ENCODE assay signal across 17 cellular contexts in genomic region chr20:6562111-6562510, GRCh38.
DNase-seq lines count a peak whose midpoint lies in the region; ATAC-seq, FAIRE-seq and TF ChIP-seq lines count a peak whose summit lies in the region.
"Had no signal": no experiment of that assay in that cellular context is flagged by ENCODE, and none has a peak within 500 bp of the region (broad histone marks: within the 10 kb centered on the region; RNA-seq: fewer than 3 reads in every experiment).

No MANE protein-coding gene starts in this region.

- no peak for TF ChIP-seq CTCF in bronchial epithelial cell (IDR thresholded peaks at IDR 0.05; ENCODE audit: insufficient read depth, low read length, severe bottlenecking)
- no peak for TF ChIP-seq CTCF in hepatocyte (IDR thresholded peaks at IDR 0.05; ENCODE audit: poor library complexity)
- TF ChIP-seq CTCF in natural killer cell (IDR thresholded peaks at IDR 0.05): no peak

- intact Hi-C loops in natural killer cell (cut with micrococcal nuclease): no loop called here

- no peaks in the 10 kb centered on the region for H3K9me2 ChIP-seq in hepatocyte (replicated peaks; ENCODE audit: insufficient read depth)

- no peak overlapping the region for H3K4me3 Mint-ChIP-seq in natural killer cell
- no peak overlapping the region for H3K4me3 Mint-ChIP-seq in stimulated activated memory B cell treated with anti-CD40 and anti-IgM and Interleukin-4, amounts not matched to agents 10 μg/mL and 1 μg/mL and 100 μg/mL, for 72 hours
- H3K4me3 Mint-ChIP-seq: activated T-helper 17 cell treated with anti-CD3 and anti-CD28 coated beads, Interleukin-2, amount 50 U/mL, for 72 hours; CD4-positive, alpha-beta T cell had no signal

- no peaks in the 10 kb centered on the region for H3K9me3 Mint-ChIP-seq in natural killer cell
- no peaks in the 10 kb centered on the region for H3K9me3 Mint-ChIP-seq in stimulated activated memory B cell treated with anti-CD40 and anti-IgM and Interleukin-4, amounts not matched to agents 10 μg/mL and 1 μg/mL and 100 μg/mL, for 72 hours

- no peaks in the 10 kb centered on the region for H4K20me1 ChIP-seq in hepatocyte (ENCODE audit: insufficient read depth, poor library complexity, severe bottlenecking)

- H3K4me1 Mint-ChIP-seq in natural killer cell: no peaks in the 10 kb centered on the region
- H3K4me1 Mint-ChIP-seq in stimulated activated memory B cell treated with anti-CD40 and anti-IgM and Interleukin-4, amounts not matched to agents 10 μg/mL and 1 μg/mL and 100 μg/mL, for 72 hours: no peaks in the 10 kb centered on the region
- H3K4me1 Mint-ChIP-seq: activated T-helper 17 cell treated with anti-CD3 and anti-CD28 coated beads, Interleukin-2, amount 50 U/mL, for 72 hours had no signal

- H3K27me3 ChIP-seq in bronchial epithelial cell (ENCODE audit: control insufficient read depth, insufficient read depth, low read length): no peaks in the 10 kb centered on the region
- H3K27me3 ChIP-seq in hepatocyte: no peaks in the 10 kb centered on the region
- H3K27me3 ChIP-seq: thyroid gland had no signal

- H3K4me3 ChIP-seq in bronchial epithelial cell (ENCODE audit: low read depth, low read length) (no peak overlapping the region), hepatocyte (no peak overlapping the region)
- H3K4me3 ChIP-seq: thyroid gland had no signal

- peak overlapping the region; percentile 25 for H3K27ac ChIP-seq in hepatocyte
- H3K27ac ChIP-seq: thyroid gland had no signal

- no peaks in the 10 kb centered on the region for H3K36me3 ChIP-seq in bronchial epithelial cell (ENCODE audit: control insufficient read depth, insufficient read depth, low read length)
- no peaks in the 10 kb centered on the region for H3K36me3 ChIP-seq in hepatocyte (replicated peaks; ENCODE audit: insufficient read depth, low read depth)
- H3K36me3 ChIP-seq: thyroid gland had no signal

- DNase-seq in M059J (ENCODE audit: low read depth) (peak; percentile 51), bronchial epithelial cell (ENCODE audit: low read depth) (peak; percentile 85), hepatocyte (ENCODE audit: low spot score) (peak; percentile 21), natural killer cell (no peak), putamen (ENCODE audit: low spot score) (no peak)
- no peak for DNase-seq in activated CD8-positive, alpha-beta memory T cell treated with anti-CD3 and anti-CD28 coated beads for 24 hours
- DNase-seq: anterior cingulate cortex; CD4-positive, alpha-beta T cell; MM.1S; NCI-H2029 treated with DMSO at 0.1 percent for 48 hours; posterior cingulate gyrus; thyroid gland had no signal

- no peak for ATAC-seq in natural killer cell
- no peak for ATAC-seq in stimulated activated memory B cell treated with anti-CD40 and anti-IgM and Interleukin-4, amounts not matched to agents 10 μg/mL and 1 μg/mL and 100 μg/mL, for 72 hours
- ATAC-seq: activated T-helper 17 cell treated with anti-CD3 and anti-CD28 coated beads, Interleukin-2, amount 50 U/mL, for 72 hours had no signal

- FAIRE-seq in bronchial epithelial cell (lab: Jason Lieb, UNC): no peak
- FAIRE-seq: GM12892, HTR-8/SVneo, islet of Langerhans had no signal

- H3K4me1 ChIP-seq in hepatocyte (ENCODE audit: insufficient read depth): peaks cover 6% of the 10 kb centered on the region
- H3K4me1 ChIP-seq: thyroid gland had no signal

- no peaks in the 10 kb centered on the region for H3K9me3 ChIP-seq in hepatocyte (ENCODE audit: low read depth)
- H3K9me3 ChIP-seq: thyroid gland had no signal

- H3K36me3 Mint-ChIP-seq in natural killer cell: no peaks in the 10 kb centered on the region
- H3K36me3 Mint-ChIP-seq in stimulated activated memory B cell treated with anti-CD40 and anti-IgM and Interleukin-4, amounts not matched to agents 10 μg/mL and 1 μg/mL and 100 μg/mL, for 72 hours: no peaks in the 10 kb centered on the region

- no peaks in the 10 kb centered on the region for H3K79me2 ChIP-seq in hepatocyte

- H2AFZ ChIP-seq in hepatocyte: no peak overlapping the region

- 30% methylated on average over 3 of the region's 3 CpGs for WGBS in hepatocyte (ENCODE audit: low lambda C conversion rate, missing lambda C conversion rate)

- no peak overlapping the region for H3K4me2 ChIP-seq in hepatocyte

- H3K27ac Mint-ChIP-seq in natural killer cell: no peak overlapping the region
- H3K27ac Mint-ChIP-seq in stimulated activated memory B cell treated with anti-CD40 and anti-IgM and Interleukin-4, amounts not matched to agents 10 μg/mL and 1 μg/mL and 100 μg/mL, for 72 hours: no peak overlapping the region
- H3K27ac Mint-ChIP-seq: activated T-helper 17 cell treated with anti-CD3 and anti-CD28 coated beads, Interleukin-2, amount 50 U/mL, for 72 hours; CD4-positive, alpha-beta T cell had no signal

- H3K27me3 Mint-ChIP-seq in natural killer cell (ENCODE audit: low read depth in 2 of 2): peaks cover 9% of the 10 kb centered on the region in 2 donors
- no peaks in the 10 kb centered on the region for H3K27me3 Mint-ChIP-seq in stimulated activated memory B cell treated with anti-CD40 and anti-IgM and Interleukin-4, amounts not matched to agents 10 μg/mL and 1 μg/mL and 100 μg/mL, for 72 hours
- H3K27me3 Mint-ChIP-seq: activated T-helper 17 cell treated with anti-CD3 and anti-CD28 coated beads, Interleukin-2, amount 50 U/mL, for 72 hours; CD4-positive, alpha-beta T cell had no signal

Comparison
In these comparisons a context has a peak if more than half of its experiments do, and no peak if none do; other contexts are left out.
1. DNase-seq: peak in M059J (single experiment), bronchial epithelial cell (single experiment) and hepatocyte (single experiment); none in activated CD8-positive, alpha-beta memory T cell treated with anti-CD3 and anti-CD28 coated beads for 24 hours (single experiment), natural killer cell (single experiment) and putamen (single experiment).